ENCODE assay signal across 8 cellular contexts in the genomic region with DNA sequence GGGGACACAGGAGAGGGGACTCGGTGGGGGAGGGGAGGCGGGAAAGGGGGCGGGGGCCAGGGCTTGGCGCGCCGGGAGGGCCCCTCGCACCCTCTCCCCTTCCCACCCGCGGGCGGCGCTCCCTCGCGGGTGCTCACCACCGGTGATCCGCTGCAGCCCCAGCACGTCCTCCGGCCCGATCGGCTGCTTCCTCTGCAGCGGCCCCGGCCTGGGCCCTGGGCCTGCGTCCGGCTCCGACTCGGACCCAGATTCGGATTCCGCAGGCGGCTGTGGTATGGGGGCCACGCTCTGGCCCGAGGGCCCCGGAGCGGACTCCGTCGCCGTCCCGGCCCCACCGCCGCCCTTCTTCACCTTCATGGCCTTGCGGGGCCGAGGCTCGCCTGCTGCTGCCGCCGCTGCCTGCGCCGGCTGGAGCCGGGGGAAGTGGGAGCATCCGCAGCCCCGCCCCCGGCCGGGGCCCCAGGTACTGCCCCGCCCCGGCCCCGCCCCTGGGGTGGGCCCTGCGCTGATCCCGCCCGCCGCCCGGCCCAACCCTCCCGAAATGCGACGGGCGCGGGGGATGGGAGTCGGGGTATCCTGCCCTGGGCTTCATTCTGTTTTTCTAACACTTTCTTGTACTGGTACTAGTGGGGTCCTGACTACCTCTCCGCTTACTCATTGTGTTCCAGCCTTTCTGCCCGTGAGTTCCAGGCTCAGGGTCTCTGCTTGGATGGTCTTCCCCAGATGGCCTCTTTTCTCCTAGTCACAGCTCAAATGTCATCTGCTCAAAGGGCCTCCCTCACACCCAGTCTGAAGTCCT. TPM values are rescaled to one million over a fixed set of nuclear protein-coding genes. Genes with fewer than 3 reads are reported as not detected.
DNase-seq lines count a peak whose midpoint lies in the region; ATAC-seq and TF ChIP-seq lines count a peak whose summit lies in the region.

UNC119 (minus strand) TSS at position 424 of the 799 bp plus-strand sequence; CDS start at position 357, 67 bp downstream.

- in situ Hi-C loops in Caki2 (cut with HindIII; ENCODE audit: low pct_unique_long_range_greater_than_20kb, low sequenced_read_pairs), result no loop called here
- in situ Hi-C loops in transverse colon (cut with MboI; ENCODE audit: low pct_ligation_motif_present in 1 of 4, low pct_unique_long_range_greater_than_20kb in 1 of 4, low sequenced_read_pairs in 3 of 4), result no loop called here

- peak within 1 kb of the TSS; percentile 86 for H3K4me3 Mint-ChIP-seq in activated naive CD8-positive, alpha-beta T cell treated with anti-CD3 and anti-CD28 coated beads, Interleukin-2, amount 50 U/mL, for 24 hours

- peak within 1 kb of the TSS; percentile 61 for H3K4me2 ChIP-seq in SU-DHL-6 (ENCODE audit: low read depth, low read length, poor library complexity, severe bottlenecking)

- peaks cover 54% of the 10 kb centered on the region for H3K4me1 Mint-ChIP-seq in activated naive CD8-positive, alpha-beta T cell treated with anti-CD3 and anti-CD28 coated beads, Interleukin-2, amount 50 U/mL, for 24 hours

- no peak for TF ChIP-seq EP300 in transverse colon (IDR thresholded peaks at IDR 0.05; ENCODE audit: low read depth)

- peak within 1 kb of the TSS; percentile 44 for H3K9ac ChIP-seq in SU-DHL-6 (ENCODE audit: low read length)

- no peak for TF ChIP-seq CTCF in SU-DHL-6 (IDR thresholded peaks at IDR 0.05; ENCODE audit: insufficient read depth, low read length, poor library complexity, severe bottlenecking)
- no peak for TF ChIP-seq CTCF in heart left ventricle (IDR thresholded peaks at IDR 0.05)
- no peak for TF ChIP-seq CTCF in transverse colon (IDR thresholded peaks at IDR 0.05)

- intact Hi-C loops in heart left ventricle (cut with DNase I), result loop anchor here in 3 of 10 donors (2.0 to 5.0 kb wide), 2 partner anchors 18 to 60 kb away; partner anchors contain the start of genes RSKR (in 2 of the 3) and PIGS (in 1 of the 3)
- intact Hi-C loops in posterior cingulate gyrus (cut with DNase I), result no loop called here
- intact Hi-C loops in transverse colon (cut with DNase I; ENCODE audit: low total_unique reads), result no loop called here

- H3K4me3 ChIP-seq in SU-DHL-6 (ENCODE audit: insufficient read depth, low read length, poor library complexity, severe bottlenecking), result peak within 1 kb of the TSS; percentile 49
- H3K4me3 ChIP-seq in heart left ventricle, result peak within 1 kb of the TSS; percentile 80 to 98 (median 92)
- H3K4me3 ChIP-seq in transverse colon, result peak within 1 kb of the TSS; percentile 56 to 91 (median 72)

- peak in 1 of 2 donors; percentile 76 for TF ChIP-seq POLR2A in heart left ventricle (IDR thresholded peaks at IDR 0.05)
- peak; percentile 53 for TF ChIP-seq POLR2A in transverse colon (IDR thresholded peaks at IDR 0.05)

- no peaks in the 10 kb centered on the region for H3K9me3 ChIP-seq in SU-DHL-6 (ENCODE audit: insufficient read depth, low read length)
- H3K9me3 ChIP-seq in heart left ventricle, result no peaks in the 10 kb centered on the region
- H3K9me3 ChIP-seq in transverse colon, result no peaks in the 10 kb centered on the region

- no peaks in the 10 kb centered on the region for H3K27me3 Mint-ChIP-seq in activated naive CD8-positive, alpha-beta T cell treated with anti-CD3 and anti-CD28 coated beads, Interleukin-2, amount 50 U/mL, for 24 hours

- H3K36me3 Mint-ChIP-seq in activated naive CD8-positive, alpha-beta T cell treated with anti-CD3 and anti-CD28 coated beads, Interleukin-2, amount 50 U/mL, for 24 hours (ENCODE audit: low read depth), result peaks cover 34% of the 10 kb centered on the region

- H3F3A ChIP-seq in SU-DHL-6 (ENCODE audit: insufficient read depth), result no peaks in the 10 kb centered on the region

- H3K79me2 ChIP-seq in SU-DHL-6 (ENCODE audit: insufficient read depth, low read length), result no peaks in the 10 kb centered on the region

- H3K27ac ChIP-seq in SU-DHL-6 (ENCODE audit: low read depth, low read length) (no peak within 1 kb of the TSS), heart left ventricle (peak within 1 kb of the TSS in 11 of 12 donors; percentile 47 to 85 (median 70)), transverse colon (peak within 1 kb of the TSS; percentile 74 to 89 (median 80))

- H3K9me2 ChIP-seq in SU-DHL-6 (replicated peaks; ENCODE audit: insufficient read depth, low read length), result no peaks in the 10 kb centered on the region

- no peaks in the 10 kb centered on the region for H4K20me1 ChIP-seq in SU-DHL-6 (ENCODE audit: low read depth, low read length)

- 1 to 4% (median 2%) methylated on average over 12 to 66 of the region's 66 CpGs for WGBS in heart left ventricle, 4 donors
- WGBS in transverse colon (ENCODE audit: low coverage in 1 of 2), 2 donors, result 2% methylated on average over 45 of the region's 66 CpGs; no CpG with 5 or more reads in 1 of the 2 donors

- H3K27me3 ChIP-seq in SU-DHL-6 (ENCODE audit: low read length), result no peaks in the 10 kb centered on the region
- H3K27me3 ChIP-seq in heart left ventricle, result no peaks in the 10 kb centered on the region
- H3K27me3 ChIP-seq in transverse colon, result no peaks in the 10 kb centered on the region

- DNase-seq in Caki2 (ENCODE audit: low read depth) (peak; percentile 59), LoVo (ENCODE audit: low spot score) (peak; percentile 77), heart left ventricle (peak; percentile 73 to 90 (median 86)), posterior cingulate gyrus (peak; percentile 49 to 96 (median 71)), transverse colon (peak; percentile 87)
- DNase-seq in activated naive CD8-positive, alpha-beta T cell treated with anti-CD3 and anti-CD28 coated beads, Interleukin-2, amount 50 U/mL, for 24 hours, result peak; percentile 86

- H3K36me3 ChIP-seq in SU-DHL-6 (ENCODE audit: low read length) (no peaks in the 10 kb centered on the region), heart left ventricle (peaks cover 0 to 46% (median 39%) of the 10 kb centered on the region in 9 donors), transverse colon (peaks cover 0 to 29% (median 7%) of the 10 kb centered on the region in 4 donors)

- ATAC-seq in GM21526 (IDR thresholded peaks at IDR 0.05; ENCODE audit: low FRiP score, unreplicated experiment), result peak; percentile 43
- peak; percentile 77 for ATAC-seq in activated naive CD8-positive, alpha-beta T cell treated with anti-CD3 and anti-CD28 coated beads, Interleukin-2, amount 50 U/mL, for 24 hours
- ATAC-seq in heart left ventricle, result peak; percentile 83 to 97 (median 94)

- H3K9me3 Mint-ChIP-seq in activated naive CD8-positive, alpha-beta T cell treated with anti-CD3 and anti-CD28 coated beads, Interleukin-2, amount 50 U/mL, for 24 hours, result no peaks in the 10 kb centered on the region

- peaks cover 0 to 50% (median 15%) of the 10 kb centered on the region in 12 donors for H3K4me1 ChIP-seq in heart left ventricle
- peaks cover 4 to 37% (median 8%) of the 10 kb centered on the region in 4 donors for H3K4me1 ChIP-seq in transverse colon

- peak within 1 kb of the TSS; percentile 53 for H2AFZ ChIP-seq in SU-DHL-6 (ENCODE audit: low read depth, low read length, severe bottlenecking)

- H3K27ac Mint-ChIP-seq in activated naive CD8-positive, alpha-beta T cell treated with anti-CD3 and anti-CD28 coated beads, Interleukin-2, amount 50 U/mL, for 24 hours, result peak within 1 kb of the TSS; percentile 66

RNA-seq across cellular contexts. Expression of gene UNC119, which starts in this region (rescaled TPM):
- total RNA-seq in Caki2 (2014; rRNA removed; shearing (Covaris generic); ENCODE audit: low replicate concordance), result 47.6 and 67.4 TPM in 2 replicates
- total RNA-seq in heart left ventricle (10 to 100 TPM; 12.8 to 30.7 (median 19.2) TPM), transverse colon (10 to 100 TPM; 16.4 to 52.4 (median 32.8) TPM)
- polyA plus RNA-seq in heart left ventricle, result 10 to 100 TPM; 18.4 to 23.7 TPM

Comparison
In these comparisons a context has a peak if more than half of its experiments do, and no peak if none do; other contexts are left out.
1. ATAC-seq: peak in every context shown above with its lines; median percentile 94 in heart left ventricle; 77 in activated naive CD8-positive, alpha-beta T cell treated with anti-CD3 and anti-CD28 coated beads, Interleukin-2, amount 50 U/mL, for 24 hours; 43 in GM21526.